In the genomic region with DNA sequence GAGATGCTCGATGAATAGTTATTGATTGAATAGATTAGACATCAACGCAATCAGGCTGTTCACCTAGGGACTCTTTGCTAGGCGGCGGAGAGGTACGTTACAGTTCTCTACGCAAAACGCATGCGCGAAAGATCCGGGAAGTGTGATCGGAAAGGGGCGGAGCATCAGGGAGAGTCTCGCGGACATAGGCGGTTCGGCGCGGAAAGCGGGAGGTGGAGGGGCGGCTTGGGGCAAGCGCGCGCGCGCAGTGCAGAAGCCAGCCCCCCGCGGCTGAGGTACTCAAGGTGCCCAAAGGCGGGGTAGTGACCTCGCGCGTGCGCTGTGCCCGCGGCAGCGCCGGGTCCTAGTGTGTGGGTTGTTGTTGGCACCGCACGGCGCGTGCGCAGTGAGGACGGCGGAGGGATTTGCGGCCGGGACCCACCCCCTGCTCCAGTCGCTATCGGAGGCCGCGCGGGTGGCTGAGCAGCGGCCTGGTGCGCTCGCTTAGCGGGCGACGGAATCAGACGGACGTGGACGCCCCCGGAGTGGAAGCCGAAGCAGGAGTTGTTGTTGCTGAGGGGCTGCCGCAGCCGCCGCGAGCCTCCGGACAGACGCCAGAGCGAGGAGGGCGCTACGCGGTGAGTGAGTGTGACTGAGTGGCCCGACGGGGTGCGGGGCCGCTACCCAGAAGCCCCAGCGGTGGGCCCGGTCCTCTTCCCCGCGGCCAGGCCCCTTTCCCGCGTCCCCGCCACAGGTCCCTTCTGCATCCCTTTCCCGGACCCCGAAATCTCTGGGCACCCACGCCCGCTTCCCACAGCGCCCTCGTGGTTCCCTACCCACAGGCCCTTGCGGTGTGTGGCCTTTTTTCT, we compare ENCODE assay signal across 8 cellular contexts. TPM values are rescaled to one million over a fixed set of nuclear protein-coding genes. Genes with fewer than 3 reads are reported as not detected.
DNase-seq lines count a peak whose midpoint lies in the region; ATAC-seq and TF ChIP-seq lines count a peak whose summit lies in the region.

A gene with protein sequence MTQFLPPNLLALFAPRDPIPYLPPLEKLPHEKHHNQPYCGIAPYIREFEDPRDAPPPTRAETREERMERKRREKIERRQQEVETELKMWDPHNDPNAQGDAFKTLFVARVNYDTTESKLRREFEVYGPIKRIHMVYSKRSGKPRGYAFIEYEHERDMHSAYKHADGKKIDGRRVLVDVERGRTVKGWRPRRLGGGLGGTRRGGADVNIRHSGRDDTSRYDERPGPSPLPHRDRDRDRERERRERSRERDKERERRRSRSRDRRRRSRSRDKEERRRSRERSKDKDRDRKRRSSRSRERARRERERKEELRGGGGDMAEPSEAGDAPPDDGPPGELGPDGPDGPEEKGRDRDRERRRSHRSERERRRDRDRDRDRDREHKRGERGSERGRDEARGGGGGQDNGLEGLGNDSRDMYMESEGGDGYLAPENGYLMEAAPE (plus strand): TSS at position 432 of the 848 bp plus-strand sequence. CDS start 964 bp downstream, outside the sequence.

- ATAC-seq in HG02588 (IDR thresholded peaks at IDR 0.05; ENCODE audit: unreplicated experiment) (peak; percentile 84), omental fat pad (ENCODE audit: low FRiP score) (peak; percentile 99)
- ATAC-seq in activated naive CD4-positive, alpha-beta T cell treated with anti-CD3 and anti-CD28 coated beads, Interleukin-2, amount 50 U/mL, for 72 hours, result peak; percentile 95 to 98

- H3K27ac Mint-ChIP-seq in activated naive CD4-positive, alpha-beta T cell treated with anti-CD3 and anti-CD28 coated beads, Interleukin-2, amount 50 U/mL, for 72 hours, result peak within 1 kb of the TSS; percentile 94 to 100

- no peaks in the 10 kb centered on the region for H3K9me3 Mint-ChIP-seq in activated naive CD4-positive, alpha-beta T cell treated with anti-CD3 and anti-CD28 coated beads, Interleukin-2, amount 50 U/mL, for 72 hours

- intact Hi-C loops in testis (cut with DNase I; ENCODE audit: low total_unique reads), result no loop called here

- H3K9me3 ChIP-seq in testis, result no peaks in the 10 kb centered on the region

- peak within 1 kb of the TSS; percentile 72 to 99 for H3K4me3 ChIP-seq in testis

- H3K4me1 ChIP-seq in testis, result peaks cover 36% of the 10 kb centered on the region

- H3K27ac ChIP-seq in testis, result peak within 1 kb of the TSS; percentile 71 to 87

- no peaks in the 10 kb centered on the region for H3K36me3 ChIP-seq in testis (ENCODE audit: low read depth, missing control alignments)

- TF ChIP-seq POLR2A in testis (IDR thresholded peaks at IDR 0.05), result peak; percentile 64

- no peak for TF ChIP-seq CTCF in omental fat pad (IDR thresholded peaks at IDR 0.05)
- peak in 1 of 3 experiments; percentile 1 for TF ChIP-seq CTCF in testis (IDR thresholded peaks at IDR 0.05)

- 0 to 1% methylated on average over 52 to 85 of the region's 89 CpGs for WGBS in testis, 2 donors

- H3K36me3 Mint-ChIP-seq in activated naive CD4-positive, alpha-beta T cell treated with anti-CD3 and anti-CD28 coated beads, Interleukin-2, amount 50 U/mL, for 72 hours, result peaks cover 22 to 25% of the 10 kb centered on the region in 2 donors

- no peaks in the 10 kb centered on the region for H3K27me3 ChIP-seq in testis

- DNase-seq in GM04504 (ENCODE audit: low read depth) (peak; percentile 99), NCI-H1092 treated with DMSO at 0.1 percent for 48 hours (lab: John Stamatoyannopoulos, UW) (peak; percentile 97), SKM-1 (lab: John Stamatoyannopoulos, UW; ENCODE audit: unreplicated experiment) (peak; percentile 59), glomerular endothelial cell (ENCODE audit: extremely low read depth, low read depth, low spot score) (peak; percentile 96), omental fat pad (ENCODE audit: low spot score) (peak; percentile 93), testis (peak; percentile 98)
- DNase-seq in activated naive CD4-positive, alpha-beta T cell treated with anti-CD3 and anti-CD28 coated beads, Interleukin-2, amount 50 U/mL, for 72 hours (ENCODE audit: low spot score in 2 of 2), result peak; percentile 98 to 100

RNA-seq across cellular contexts. Expression of the gene that starts here (rescaled TPM):
- 100 to 1,000 TPM; 127 to 233 TPM for total RNA-seq in activated naive CD4-positive, alpha-beta T cell treated with anti-CD3 and anti-CD28 coated beads, Interleukin-2, amount 50 U/mL, for 72 hours
- total RNA-seq in glomerular endothelial cell, result 156 and 289 TPM in 2 replicates
- 100 to 1,000 TPM; 132 to 314 (median 207) TPM for total RNA-seq in omental fat pad
- total RNA-seq in testis, result 100 to 1,000 TPM; 422 to 484 TPM
- 184 TPM for polyA plus RNA-seq in testis (ENCODE audit: insufficient read depth, low read depth, low replicate concordance)

Comparison
In these comparisons a context has a peak if more than half of its experiments do, and no peak if none do; other contexts are left out.
1. Peak in every context shown above with its lines: DNase-seq, ATAC-seq, H3K4me3 ChIP-seq and H3K27ac ChIP-seq.